Comparison of ENCODE assay signal across 9 cellular contexts in the genomic region with DNA sequence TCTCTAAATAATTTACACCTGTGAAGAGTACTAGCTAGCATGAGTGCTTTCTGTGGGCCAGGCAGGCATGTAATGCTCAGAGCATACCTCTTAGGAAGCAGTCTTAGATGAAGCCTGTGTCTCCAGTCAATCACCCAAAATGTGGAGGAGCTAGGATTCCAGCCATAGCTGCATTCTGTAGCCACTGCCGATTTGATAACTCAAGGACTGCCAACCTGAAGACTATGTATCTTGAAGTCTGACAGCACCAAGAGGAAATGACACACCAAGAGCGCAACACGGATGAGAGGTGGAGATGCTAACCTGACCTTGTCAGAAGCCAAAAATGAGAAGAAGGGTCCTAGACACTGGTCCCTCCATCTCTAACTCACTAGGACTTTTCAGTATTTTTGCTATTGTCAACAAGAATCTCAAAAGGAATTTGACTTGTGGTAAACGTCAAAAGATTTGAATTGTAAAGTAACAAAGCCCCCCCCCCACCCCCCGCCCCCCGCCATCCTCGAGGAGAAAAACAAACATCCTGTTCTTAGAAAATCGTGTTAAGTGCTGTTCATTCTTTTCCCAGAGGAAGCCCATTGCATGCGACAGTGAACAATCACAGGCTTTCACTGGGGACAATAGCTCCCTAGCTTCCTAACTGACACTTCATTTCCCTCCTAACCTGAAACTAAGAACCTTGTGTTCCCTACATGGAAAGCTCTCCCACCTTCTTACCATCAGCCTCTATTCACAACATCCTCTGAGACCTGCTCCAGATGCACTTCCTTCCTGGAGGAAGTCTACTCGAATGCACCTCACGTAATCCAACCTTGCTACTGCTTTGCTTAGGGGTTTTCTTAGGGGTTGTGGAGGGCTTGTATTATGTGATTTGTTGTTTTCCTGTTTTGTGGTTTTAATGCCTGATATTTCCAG. TPM values are rescaled to one million over a fixed set of nuclear protein-coding genes. Genes with fewer than 3 reads are reported as not detected.
DNase-seq lines count a peak whose midpoint lies in the region; ATAC-seq and TF ChIP-seq lines count a peak whose summit lies in the region.
"Had no signal": no experiment of that assay in that cellular context is flagged by ENCODE, and none has a peak within 500 bp of the region (broad histone marks: within the 10 kb centered on the region; RNA-seq: fewer than 3 reads in every experiment).

No MANE protein-coding gene starts in this region.

- H3K4me2 ChIP-seq in hepatocyte: no peak overlapping the region

- peaks cover 99% of the 10 kb centered on the region for H3K4me1 Mint-ChIP-seq in stimulated activated effector memory CD8-positive, alpha-beta T cell treated with anti-CD3 and anti-CD28 coated beads, Interleukin-12 subunit alpha, Interleukin-12 subunit beta, amount 100 ng/mL, for 72 hours

- peak; percentile 54 for DNase-seq in DMS53 (lab: John Stamatoyannopoulos, UW)
- no peak for DNase-seq in DMS53 treated with DMSO at 0.1 percent for 48 hours (lab: John Stamatoyannopoulos, UW; ENCODE audit: unreplicated experiment)
- DNase-seq in SK-MEL-5 (ENCODE audit: low read depth, low spot score): peak; percentile 98
- no peak for DNase-seq in right cardiac atrium
- no peak for DNase-seq in stimulated activated effector memory CD8-positive, alpha-beta T cell treated with anti-CD3 and anti-CD28 coated beads, Interleukin-12 subunit alpha, Interleukin-12 subunit beta, amount 100 ng/mL, for 72 hours (ENCODE audit: low spot score in 2 of 2)
- no peak for DNase-seq in hepatocyte (ENCODE audit: low spot score)
- no peak for DNase-seq in NCI-H524 treated with DMSO at 0.1 percent for 48 hours (lab: John Stamatoyannopoulos, UW)

- in situ Hi-C loops in SK-MEL-5 (cut with HindIII; ENCODE audit: low pct_unique_long_range_greater_than_20kb, low sequenced_read_pairs): no loop called here

- no peaks in the 10 kb centered on the region for H3K36me3 ChIP-seq in hepatocyte (replicated peaks; ENCODE audit: insufficient read depth, low read depth)

- H3K4me1 ChIP-seq in right cardiac atrium (ENCODE audit: control insufficient read depth, insufficient read depth, low read length): peaks cover 33% of the 10 kb centered on the region
- peaks cover 32% of the 10 kb centered on the region for H3K4me1 ChIP-seq in hepatocyte (ENCODE audit: insufficient read depth)

- H3K4me3 Mint-ChIP-seq in stimulated activated effector memory CD8-positive, alpha-beta T cell treated with anti-CD3 and anti-CD28 coated beads, Interleukin-12 subunit alpha, Interleukin-12 subunit beta, amount 100 ng/mL, for 72 hours: peak overlapping the region; percentile 73

- TF ChIP-seq CTCF in hepatocyte (IDR thresholded peaks at IDR 0.05; ENCODE audit: poor library complexity): no peak

- intact Hi-C loops in right cardiac atrium (cut with DNase I): loop anchor here in 1 of 4 donors (10.0 kb wide), 1 partner anchor 242 kb away; no protein-coding TSS in a partner anchor

- peak overlapping the region; percentile 82 for H3K27ac ChIP-seq in right cardiac atrium (ENCODE audit: low read length)
- no peak overlapping the region for H3K27ac ChIP-seq in hepatocyte
- H3K27ac ChIP-seq: 22Rv1 had no signal

- H3K27me3 ChIP-seq in right cardiac atrium (ENCODE audit: control insufficient read depth, insufficient read depth) (no peaks in the 10 kb centered on the region), hepatocyte (no peaks in the 10 kb centered on the region)

- ATAC-seq in right cardiac atrium: peak; percentile 4 to 44
- ATAC-seq in stimulated activated effector memory CD8-positive, alpha-beta T cell treated with anti-CD3 and anti-CD28 coated beads, Interleukin-12 subunit alpha, Interleukin-12 subunit beta, amount 100 ng/mL, for 72 hours: peak; percentile 68
- ATAC-seq in HG03342 (IDR thresholded peaks at IDR 0.05; ENCODE audit: unreplicated experiment): no peak

- WGBS in right cardiac atrium: 46% methylated on average over 11 of the region's 11 CpGs
- WGBS in hepatocyte (ENCODE audit: low lambda C conversion rate, missing lambda C conversion rate): 55% methylated on average over 11 of the region's 11 CpGs

- no peaks in the 10 kb centered on the region for H4K20me1 ChIP-seq in hepatocyte (ENCODE audit: insufficient read depth, poor library complexity, severe bottlenecking)

- no peak overlapping the region for H2AFZ ChIP-seq in hepatocyte

- H3K27ac Mint-ChIP-seq in stimulated activated effector memory CD8-positive, alpha-beta T cell treated with anti-CD3 and anti-CD28 coated beads, Interleukin-12 subunit alpha, Interleukin-12 subunit beta, amount 100 ng/mL, for 72 hours: peak overlapping the region; percentile 94

- H3K79me2 ChIP-seq in hepatocyte: peaks cover 88% of the 10 kb centered on the region

- no peaks in the 10 kb centered on the region for H3K9me3 Mint-ChIP-seq in stimulated activated effector memory CD8-positive, alpha-beta T cell treated with anti-CD3 and anti-CD28 coated beads, Interleukin-12 subunit alpha, Interleukin-12 subunit beta, amount 100 ng/mL, for 72 hours

- H3K9me2 ChIP-seq in hepatocyte (replicated peaks; ENCODE audit: insufficient read depth): no peaks in the 10 kb centered on the region

- H3K4me3 ChIP-seq in right cardiac atrium (ENCODE audit: low read length) (no peak overlapping the region), hepatocyte (no peak overlapping the region)

- peaks cover 67% of the 10 kb centered on the region for H3K36me3 Mint-ChIP-seq in stimulated activated effector memory CD8-positive, alpha-beta T cell treated with anti-CD3 and anti-CD28 coated beads, Interleukin-12 subunit alpha, Interleukin-12 subunit beta, amount 100 ng/mL, for 72 hours

- H3K9me3 ChIP-seq in right cardiac atrium (ENCODE audit: control insufficient read depth, low read length) (no peaks in the 10 kb centered on the region), hepatocyte (ENCODE audit: low read depth) (no peaks in the 10 kb centered on the region)

RNA-seq across cellular contexts. Expression of a gene that starts 14.7 kb away (rescaled TPM):
- 69.9 and 78.4 TPM in 2 replicates for total RNA-seq in SK-MEL-5 (2014; rRNA removed; shearing (Covaris generic))
- 109 and 137 TPM in 2 replicates for polyA plus RNA-seq in SK-MEL-5 (2015; cell fraction: cytosol; rRNA removed)
- polyA plus RNA-seq in SK-MEL-5 (2015; cell fraction: nucleus; rRNA removed): 79.2 and 141 TPM in 2 replicates
- total RNA-seq in right cardiac atrium: 10 to 100 TPM; 65.0 to 98.4 (median 78.6) TPM
- 37.3 TPM for polyA plus RNA-seq in right cardiac atrium
- total RNA-seq in hepatocyte: 19.3 and 26.4 TPM in 2 replicates
- 31.7 and 33.0 TPM in 2 replicates for polyA plus RNA-seq in hepatocyte

Comparison
In these comparisons a context has a peak if more than half of its experiments do, and no peak if none do; other contexts are left out.
1. DNase-seq: peak in DMS53 (single experiment) and SK-MEL-5 (single experiment); none in DMS53 treated with DMSO at 0.1 percent for 48 hours (single experiment), right cardiac atrium (0 of 3), stimulated activated effector memory CD8-positive, alpha-beta T cell treated with anti-CD3 and anti-CD28 coated beads, Interleukin-12 subunit alpha, Interleukin-12 subunit beta, amount 100 ng/mL, for 72 hours (0 of 2), hepatocyte (single experiment) and NCI-H524 treated with DMSO at 0.1 percent for 48 hours (single experiment).